ENCODE assay signal across 1 cellular context in the genomic region with DNA sequence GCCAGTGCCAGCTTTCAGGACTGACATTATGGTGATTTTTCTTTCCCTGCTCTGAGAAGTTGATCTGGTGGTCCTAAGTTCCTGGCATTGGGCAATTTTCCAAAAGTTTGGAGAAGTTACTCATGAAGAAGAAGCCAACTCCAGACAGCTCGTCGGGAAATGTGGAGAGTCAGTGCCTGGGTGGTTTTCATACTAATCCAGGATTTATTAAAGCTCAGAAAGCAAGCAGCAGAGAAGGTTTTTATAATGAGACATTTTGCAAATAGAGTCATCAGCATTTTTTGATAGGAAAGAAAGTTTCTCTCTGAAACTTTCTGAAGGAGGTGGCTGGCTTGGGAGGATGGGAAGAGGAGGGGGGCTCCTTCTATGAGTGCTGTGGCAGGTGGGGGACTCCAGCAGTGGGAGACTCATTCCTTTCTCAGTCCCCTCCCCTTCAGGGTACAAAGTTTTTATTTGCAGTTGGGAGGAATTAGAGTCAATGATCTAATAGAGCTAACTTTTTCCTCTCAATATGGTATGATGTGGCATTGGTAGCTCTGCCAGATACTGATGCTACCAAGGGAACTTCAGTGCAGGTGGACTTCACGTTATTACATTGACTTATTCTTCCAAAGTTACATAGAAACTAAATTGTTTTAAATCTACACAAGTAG.
A peak's percentile ranks its signal among the peaks of the same experiment; 100 is the strongest.
TF ChIP-seq lines count a peak whose summit lies in the region.

No MANE protein-coding gene starts in this region.

TF ChIP-seq in HEK293, 187 proteins besides CTCF, POLR2A, EP300 and RAD21 (continued from another document):
- TF ChIP-seq, protein P1, sequence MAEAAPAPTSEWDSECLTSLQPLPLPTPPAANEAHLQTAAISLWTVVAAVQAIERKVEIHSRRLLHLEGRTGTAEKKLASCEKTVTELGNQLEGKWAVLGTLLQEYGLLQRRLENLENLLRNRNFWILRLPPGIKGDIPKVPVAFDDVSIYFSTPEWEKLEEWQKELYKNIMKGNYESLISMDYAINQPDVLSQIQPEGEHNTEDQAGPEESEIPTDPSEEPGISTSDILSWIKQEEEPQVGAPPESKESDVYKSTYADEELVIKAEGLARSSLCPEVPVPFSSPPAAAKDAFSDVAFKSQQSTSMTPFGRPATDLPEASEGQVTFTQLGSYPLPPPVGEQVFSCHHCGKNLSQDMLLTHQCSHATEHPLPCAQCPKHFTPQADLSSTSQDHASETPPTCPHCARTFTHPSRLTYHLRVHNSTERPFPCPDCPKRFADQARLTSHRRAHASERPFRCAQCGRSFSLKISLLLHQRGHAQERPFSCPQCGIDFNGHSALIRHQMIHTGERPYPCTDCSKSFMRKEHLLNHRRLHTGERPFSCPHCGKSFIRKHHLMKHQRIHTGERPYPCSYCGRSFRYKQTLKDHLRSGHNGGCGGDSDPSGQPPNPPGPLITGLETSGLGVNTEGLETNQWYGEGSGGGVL (tag by site-specific recombination; IDR thresholded peaks at IDR 0.05) = 0 out of 2 replicates have a peak, but pooled peaks have one; percentile 16
TF ChIP-seq in HEK293: peak in this region for 1.
